Comparison of ENCODE assay signal across 1 cellular context in the genomic region with DNA sequence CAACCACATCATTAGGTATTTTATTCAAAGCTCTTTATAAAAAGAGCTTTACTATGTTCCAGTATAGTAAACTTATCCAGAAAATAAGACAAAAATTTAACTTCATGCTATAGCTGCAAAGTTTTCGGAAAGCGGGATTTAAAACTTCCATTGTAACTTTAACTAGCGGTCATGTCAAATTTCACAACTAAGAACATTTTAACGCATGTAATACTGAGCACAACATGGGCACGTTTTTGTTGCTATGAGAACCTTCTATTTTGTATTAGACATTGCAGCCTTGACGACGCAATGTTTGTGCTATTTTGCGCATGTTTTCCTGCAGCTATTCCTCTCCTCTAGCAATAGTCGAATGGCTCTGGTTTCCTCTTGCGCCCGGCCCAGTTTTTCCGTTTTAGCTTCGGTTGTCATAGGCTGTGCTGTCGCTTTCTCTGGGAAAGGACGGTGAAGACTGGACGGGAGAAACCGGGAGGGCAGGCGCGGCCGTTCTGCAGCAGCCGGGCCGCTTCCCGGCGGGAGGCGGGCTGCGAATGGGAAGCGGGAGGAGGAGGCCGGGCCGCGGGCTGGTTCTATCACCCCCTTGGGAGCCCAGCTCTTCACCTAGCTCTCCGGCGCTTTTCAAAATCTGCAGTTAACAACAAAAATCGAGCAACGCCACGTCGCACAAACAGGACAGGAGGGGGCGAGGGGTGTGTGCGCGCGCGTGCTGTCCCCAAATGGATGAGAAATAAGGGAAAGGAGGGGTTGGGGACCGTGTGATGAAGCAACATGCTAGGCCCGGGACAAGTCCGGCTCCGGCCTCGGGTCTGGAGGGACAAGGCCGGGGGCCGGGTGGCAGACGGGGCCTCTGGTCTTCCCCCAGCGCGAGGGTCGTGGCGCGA.
TF ChIP-seq lines count a peak whose summit lies in the region.

No MANE protein-coding gene starts in this region.

TF ChIP-seq in IMR-90, 13 proteins besides CTCF, POLR2A, EP300 and RAD21:
- TF ChIP-seq CEBPB (IDR thresholded peaks at IDR 0.05; ENCODE audit: low read depth, low read length), result peak; percentile 89
- no peak for TF ChIP-seq MAFK (IDR thresholded peaks at IDR 0.05; ENCODE audit: low read depth, low read length)
- TF ChIP-seq, protein P1, sequence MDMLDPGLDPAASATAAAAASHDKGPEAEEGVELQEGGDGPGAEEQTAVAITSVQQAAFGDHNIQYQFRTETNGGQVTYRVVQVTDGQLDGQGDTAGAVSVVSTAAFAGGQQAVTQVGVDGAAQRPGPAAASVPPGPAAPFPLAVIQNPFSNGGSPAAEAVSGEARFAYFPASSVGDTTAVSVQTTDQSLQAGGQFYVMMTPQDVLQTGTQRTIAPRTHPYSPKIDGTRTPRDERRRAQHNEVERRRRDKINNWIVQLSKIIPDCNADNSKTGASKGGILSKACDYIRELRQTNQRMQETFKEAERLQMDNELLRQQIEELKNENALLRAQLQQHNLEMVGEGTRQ (IDR thresholded peaks at IDR 0.05; ENCODE audit: low read depth, low read length), result no peak
- TF ChIP-seq MXI1 (IDR thresholded peaks at IDR 0.05; ENCODE audit: borderline replicate concordance, low read depth, low read length), result peak; percentile 85
- TF ChIP-seq RCOR1 (IDR thresholded peaks at IDR 0.05; ENCODE audit: insufficient replicate concordance, low read length), result no peak
- no peak for TF ChIP-seq NFE2L2 (IDR thresholded peaks at IDR 0.05; ENCODE audit: low read depth, low read length)
- TF ChIP-seq, protein P2, sequence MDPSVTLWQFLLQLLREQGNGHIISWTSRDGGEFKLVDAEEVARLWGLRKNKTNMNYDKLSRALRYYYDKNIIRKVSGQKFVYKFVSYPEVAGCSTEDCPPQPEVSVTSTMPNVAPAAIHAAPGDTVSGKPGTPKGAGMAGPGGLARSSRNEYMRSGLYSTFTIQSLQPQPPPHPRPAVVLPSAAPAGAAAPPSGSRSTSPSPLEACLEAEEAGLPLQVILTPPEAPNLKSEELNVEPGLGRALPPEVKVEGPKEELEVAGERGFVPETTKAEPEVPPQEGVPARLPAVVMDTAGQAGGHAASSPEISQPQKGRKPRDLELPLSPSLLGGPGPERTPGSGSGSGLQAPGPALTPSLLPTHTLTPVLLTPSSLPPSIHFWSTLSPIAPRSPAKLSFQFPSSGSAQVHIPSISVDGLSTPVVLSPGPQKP (IDR thresholded peaks at IDR 0.05; ENCODE audit: borderline replicate concordance, low read depth, low read length), result no peak
- TF ChIP-seq RFX5 (IDR thresholded peaks at IDR 0.05; ENCODE audit: low read depth, low read length), result no peak
- TF ChIP-seq CHD1 (IDR thresholded peaks at IDR 0.05; ENCODE audit: low read depth, low read length), result peak; percentile 39; the same call in 1 of the 2 replicates
- no peak for TF ChIP-seq SMC3 (IDR thresholded peaks at IDR 0.05; ENCODE audit: low read depth, low read length)
- no peak; the same call in 1 of the 2 replicates for TF ChIP-seq MAZ (IDR thresholded peaks at IDR 0.05; ENCODE audit: borderline replicate concordance, low read depth, low read length)
- peak; percentile 100 for TF ChIP-seq BHLHE40 (IDR thresholded peaks at IDR 0.05; ENCODE audit: low read depth, low read length)
- TF ChIP-seq FOS (IDR thresholded peaks at IDR 0.05; ENCODE audit: low read depth, low read length), result 0 out of 2 replicates have a peak, but pooled peaks have one; percentile 5
